ENCODE assay signal across 27 cellular contexts in genomic region chr10:63368365-63368764, GRCh38.
"Had no signal": no experiment of that assay in that cellular context is flagged by ENCODE, and none has a peak within 500 bp of the region (broad histone marks: within the 10 kb centered on the region; RNA-seq: fewer than 3 reads in every experiment).

No MANE protein-coding gene starts in this region.

- H2AFZ ChIP-seq: neural progenitor cell, parathyroid adenoma had no signal

- DNase-seq: natural killer cell; occipital lobe; ovary; posterior cingulate gyrus; psoas muscle; right cardiac atrium; spleen; stimulated activated CD4-positive, alpha-beta T cell treated with anti-CD3 and anti-CD28 coated beads, Interleukin-12 subunit alpha, Interleukin-12 subunit beta, amount 100 ng/mL, for 4 hours; stimulated activated CD4-positive, alpha-beta T cell treated with anti-CD3 and anti-CD28 coated beads, Interleukin-1b, Interleukin-23, amount 100 ng/mL, for 48 hours; stimulated activated CD4-positive, alpha-beta T cell treated with anti-CD3 and anti-CD28 coated beads, Interleukin-4, amount 100 ng/mL, for 1 hour; stimulated activated CD4-positive, alpha-beta T cell treated with anti-CD3 and anti-CD28 coated beads, Interleukin-4, amount 100 ng/mL, for 4 hours; stimulated activated CD8-positive, alpha-beta memory T cell treated with anti-CD3 and anti-CD28 coated beads, Interleukin-4, amount 100 ng/mL, for 48 hours; stimulated activated naive CD4-positive, alpha-beta T cell; stimulated activated naive CD8-positive, alpha-beta T cell treated with anti-CD3 and anti-CD28 coated beads, Interleukin-15, amount 100 ng/mL, for 72 hours; stimulated activated naive CD8-positive, alpha-beta T cell treated with anti-CD3 and anti-CD28 coated beads, Interleukin-15, Interleukin-2, amounts not matched to agents 100 U/mL and 50 U/mL, for 24 hours; testis; tibial artery; transverse colon; upper lobe of right lung; uterus had no signal

- H3K27me3 ChIP-seq: neural progenitor cell, ovary, spleen, suprapubic skin, testis, tibial artery, transverse colon, upper lobe of right lung, uterus had no signal

- H3K9ac ChIP-seq: neural progenitor cell, parathyroid adenoma had no signal

- H3K27ac ChIP-seq: neural progenitor cell, ovary, parathyroid adenoma, psoas muscle, skin epidermis, spleen, suprapubic skin, testis, tibial artery, transverse colon, upper lobe of right lung, uterus had no signal

- H3K4me1 ChIP-seq: neural progenitor cell, parathyroid adenoma, testis, transverse colon, upper lobe of right lung, uterus had no signal

- ATAC-seq: natural killer cell; psoas muscle; right cardiac atrium; sciatic nerve; stimulated activated memory B cell treated with anti-CD40 and anti-IgM and Interleukin-4, amounts not matched to agents 10 μg/mL and 1 μg/mL and 100 μg/mL, for 72 hours; stimulated activated naive CD8-positive, alpha-beta T cell treated with anti-CD3 and anti-CD28 coated beads, Interleukin-15, amount 100 ng/mL, for 72 hours; stimulated activated naive CD8-positive, alpha-beta T cell treated with anti-CD3 and anti-CD28 coated beads, Interleukin-15, Interleukin-2, amounts not matched to agents 100 U/mL and 50 U/mL, for 24 hours; upper lobe of right lung had no signal

- H3K9me3 ChIP-seq: ovary, psoas muscle, spleen, suprapubic skin, testis, tibial artery, transverse colon, upper lobe of right lung, uterus had no signal

- H3K4me3 ChIP-seq: neural progenitor cell, ovary, psoas muscle, skin epidermis, smooth muscle cell, spleen, suprapubic skin, testis, tibial artery, transverse colon, upper lobe of right lung, uterus had no signal

- H3K4me2 ChIP-seq: neural progenitor cell, smooth muscle cell had no signal

- H3K36me3 ChIP-seq: neural progenitor cell, ovary, spleen, suprapubic skin, tibial artery, transverse colon, upper lobe of right lung, uterus had no signal
